Comparison of ENCODE assay signal across 31 cellular contexts in genomic region chr2:159446201-159446600, GRCh38.
"Had no signal": no experiment of that assay in that cellular context is flagged by ENCODE, and none has a peak within 500 bp of the region (broad histone marks: within the 10 kb centered on the region; RNA-seq: fewer than 3 reads in every experiment).

No MANE protein-coding gene starts in this region.

- H3K27ac ChIP-seq: brain microvascular endothelial cell, coronary artery, esophagus muscularis mucosa, foreskin keratinocyte, gastrocnemius medialis, heart right ventricle, hepatocyte, WERI-Rb-1 had no signal

- H3K9me3 Mint-ChIP-seq: activated CD4-positive, alpha-beta memory T cell treated with anti-CD3 and anti-CD28 coated beads for 36 hours; activated CD4-positive, alpha-beta T cell treated with anti-CD3 and anti-CD28 coated beads, Interleukin-2, amount 10 ng/mL, durations not matched to agents 24 days and 14 days; activated naive CD4-positive, alpha-beta T cell treated with anti-CD3 and anti-CD28 coated beads for 36 hours; activated naive CD8-positive, alpha-beta T cell treated with anti-CD3 and anti-CD28 coated beads for 36 hours; activated T-cell treated with anti-CD3 and anti-CD28 coated beads, Interleukin-2, amount 50 U/mL, for 4 hours; activated T-helper 17 cell treated with anti-CD3 and anti-CD28 coated beads, Interleukin-2, amount 50 U/mL, for 72 hours; effector memory CD8-positive, alpha-beta T cell; T-helper 2 cell treated with Interferon-gamma antibody and Interleukin-4, amounts not matched to agents 5 μg/mL and 100 μg/mL, for 36 hours had no signal

- H2AFZ ChIP-seq: hepatocyte had no signal

- H3K27ac Mint-ChIP-seq: activated CD4-positive, alpha-beta memory T cell treated with anti-CD3 and anti-CD28 coated beads for 36 hours; activated CD4-positive, alpha-beta T cell treated with anti-CD3 and anti-CD28 coated beads for 36 hours; activated CD4-positive, alpha-beta T cell treated with anti-CD3 and anti-CD28 coated beads, Interleukin-2, amount 10 ng/mL, durations not matched to agents 24 days and 14 days; activated naive CD4-positive, alpha-beta T cell treated with anti-CD3 and anti-CD28 coated beads for 36 hours; activated naive CD4-positive, alpha-beta T cell treated with anti-CD3 and anti-CD28 coated beads, Interleukin-2, amount 50 U/mL, for 24 hours; activated naive CD8-positive, alpha-beta T cell treated with anti-CD3 and anti-CD28 coated beads for 36 hours; effector memory CD8-positive, alpha-beta T cell; T-helper 17 cell; T-helper 2 cell treated with Interferon-gamma antibody and Interleukin-4, amounts not matched to agents 5 μg/mL and 100 μg/mL, for 36 hours had no signal

- H3K9me3 ChIP-seq: esophagus muscularis mucosa, gastrocnemius medialis had no signal

- H3K79me2 ChIP-seq: hepatocyte had no signal

- H3K27me3 Mint-ChIP-seq: activated CD4-positive, alpha-beta memory T cell treated with anti-CD3 and anti-CD28 coated beads for 36 hours; activated CD4-positive, alpha-beta T cell treated with anti-CD3 and anti-CD28 coated beads for 36 hours; activated CD4-positive, alpha-beta T cell treated with anti-CD3 and anti-CD28 coated beads, Interleukin-2, amount 10 ng/mL, durations not matched to agents 24 days and 14 days; activated naive CD4-positive, alpha-beta T cell treated with anti-CD3 and anti-CD28 coated beads, Interleukin-2, amount 50 U/mL, for 24 hours; activated naive CD8-positive, alpha-beta T cell treated with anti-CD3 and anti-CD28 coated beads for 36 hours; activated T-helper 17 cell treated with anti-CD3 and anti-CD28 coated beads, Interleukin-2, amount 50 U/mL, for 72 hours; central memory CD8-positive, alpha-beta T cell; effector memory CD8-positive, alpha-beta T cell; T-helper 17 cell had no signal

- H3K4me3 ChIP-seq: coronary artery, esophagus muscularis mucosa, gastrocnemius medialis, heart right ventricle, hepatocyte had no signal

- ATAC-seq: activated CD4-positive, alpha-beta T cell treated with anti-CD3 and anti-CD28 coated beads for 36 hours; activated T-cell treated with anti-CD3 and anti-CD28 coated beads, Interleukin-2, amount 50 U/mL, for 4 hours; effector memory CD8-positive, alpha-beta T cell; foreskin keratinocyte; gastrocnemius medialis; heart right ventricle; T-helper 17 cell had no signal

- H3K27me3 ChIP-seq: brain microvascular endothelial cell, esophagus muscularis mucosa, foreskin keratinocyte, gastrocnemius medialis, heart right ventricle, hepatocyte had no signal

- H3K4me3 Mint-ChIP-seq: activated CD4-positive, alpha-beta memory T cell treated with anti-CD3 and anti-CD28 coated beads for 36 hours; activated CD4-positive, alpha-beta T cell treated with anti-CD3 and anti-CD28 coated beads for 36 hours; activated CD4-positive, alpha-beta T cell treated with anti-CD3 and anti-CD28 coated beads, Interleukin-2, amount 10 ng/mL, durations not matched to agents 24 days and 14 days; activated naive CD4-positive, alpha-beta T cell treated with anti-CD3 and anti-CD28 coated beads for 36 hours; activated naive CD4-positive, alpha-beta T cell treated with anti-CD3 and anti-CD28 coated beads, Interleukin-2, amount 50 U/mL, for 24 hours; activated naive CD8-positive, alpha-beta T cell treated with anti-CD3 and anti-CD28 coated beads for 36 hours; activated T-cell treated with anti-CD3 and anti-CD28 coated beads, Interleukin-2, amount 50 U/mL, for 4 hours; activated T-helper 17 cell treated with anti-CD3 and anti-CD28 coated beads, Interleukin-2, amount 50 U/mL, for 72 hours; central memory CD8-positive, alpha-beta T cell; effector memory CD8-positive, alpha-beta T cell; T-helper 17 cell; T-helper 2 cell treated with Interferon-gamma antibody and Interleukin-4, amounts not matched to agents 5 μg/mL and 100 μg/mL, for 36 hours had no signal

- H3K4me1 Mint-ChIP-seq: activated CD4-positive, alpha-beta T cell treated with anti-CD3 and anti-CD28 coated beads for 36 hours; activated CD4-positive, alpha-beta T cell treated with anti-CD3 and anti-CD28 coated beads, Interleukin-2, amount 10 ng/mL, durations not matched to agents 24 days and 14 days; activated naive CD4-positive, alpha-beta T cell treated with anti-CD3 and anti-CD28 coated beads, Interleukin-2, amount 50 U/mL, for 24 hours; central memory CD8-positive, alpha-beta T cell; T-helper 17 cell had no signal

- H3K4me2 ChIP-seq: hepatocyte had no signal

- H3K4me1 ChIP-seq: foreskin keratinocyte, gastrocnemius medialis had no signal

- DNase-seq: activated CD4-positive, alpha-beta memory T cell treated with anti-CD3 and anti-CD28 coated beads for 36 hours; activated CD4-positive, alpha-beta T cell treated with anti-CD3 and anti-CD28 coated beads for 36 hours; activated CD4-positive, alpha-beta T cell treated with anti-CD3 and anti-CD28 coated beads, Interleukin-2, amount 10 ng/mL, durations not matched to agents 24 days and 14 days; activated CD4-positive, CD25-positive, alpha-beta regulatory T cell; activated CD4-positive, CD25-positive, alpha-beta regulatory T cell treated with anti-CD3 and anti-CD28 coated beads, Interleukin-2, amount 50 U/mL, for 72 hours; activated CD8-positive, alpha-beta memory T cell treated with anti-CD3 and anti-CD28 coated beads for 24 hours; activated effector memory CD4-positive, alpha-beta T cell treated with Interleukin-2 at 50 U/mL for 16 hours; activated gamma-delta T cell treated with Interleukin-2 at 50 U/mL for 16 hours; activated naive CD4-positive, alpha-beta T cell treated with anti-CD3 and anti-CD28 coated beads for 36 hours; activated naive CD8-positive, alpha-beta T cell treated with anti-CD3 and anti-CD28 coated beads for 36 hours; activated T-cell treated with anti-CD3 and anti-CD28 coated beads, Interleukin-2, amount 50 U/mL, for 4 hours; amniotic stem cell; anterior cingulate cortex; brain microvascular endothelial cell; dermis blood vessel endothelial cell; effector CD4-positive, alpha-beta T cell; effector memory CD8-positive, alpha-beta T cell; foreskin keratinocyte; gastrocnemius medialis; heart right ventricle; T-helper 1 cell; T-helper 17 cell; T1000; WERI-Rb-1 had no signal
